2 cellular contexts compared by ENCODE assay signal in genomic region chr21:43777953-43778352, GRCh38.
A peak's percentile ranks its signal among the peaks of the same experiment; 100 is the strongest.
TF ChIP-seq lines count a peak whose summit lies in the region.

No MANE protein-coding gene starts in this region.

TF ChIP-seq in HepG2, 621 proteins besides CTCF, POLR2A, EP300 and RAD21:
- TF ChIP-seq HNF1A (IDR thresholded peaks at IDR 0.05; ENCODE audit: low read depth) (no peak), HNF1A (CRISPR knock-in tag; IDR thresholded peaks at IDR 0.05; ENCODE audit: borderline replicate concordance) (no peak), ZFX (CRISPR knock-in tag; IDR thresholded peaks at IDR 0.05; ENCODE audit: low read depth) (0 out of 2 replicates have a peak, but pooled peaks have one; percentile 18), ZNF782 (CRISPR knock-in tag; IDR thresholded peaks at IDR 0.05; ENCODE audit: borderline replicate concordance) (no peak), WIZ (CRISPR knock-in tag; IDR thresholded peaks at IDR 0.05) (no peak)
- TF ChIP-seq, protein P1, sequence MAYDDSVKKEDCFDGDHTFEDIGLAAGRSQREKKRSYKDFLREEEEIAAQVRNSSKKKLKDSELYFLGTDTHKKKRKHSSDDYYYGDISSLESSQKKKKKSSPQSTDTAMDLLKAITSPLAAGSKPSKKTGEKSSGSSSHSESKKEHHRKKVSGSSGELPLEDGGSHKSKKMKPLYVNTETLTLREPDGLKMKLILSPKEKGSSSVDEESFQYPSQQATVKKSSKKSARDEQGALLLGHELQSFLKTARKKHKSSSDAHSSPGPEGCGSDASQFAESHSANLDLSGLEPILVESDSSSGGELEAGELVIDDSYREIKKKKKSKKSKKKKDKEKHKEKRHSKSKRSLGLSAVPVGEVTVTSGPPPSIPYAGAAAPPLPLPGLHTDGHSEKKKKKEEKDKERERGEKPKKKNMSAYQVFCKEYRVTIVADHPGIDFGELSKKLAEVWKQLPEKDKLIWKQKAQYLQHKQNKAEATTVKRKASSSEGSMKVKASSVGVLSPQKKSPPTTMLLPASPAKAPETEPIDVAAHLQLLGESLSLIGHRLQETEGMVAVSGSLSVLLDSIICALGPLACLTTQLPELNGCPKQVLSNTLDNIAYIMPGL (CRISPR knock-in tag; IDR thresholded peaks at IDR 0.05; ENCODE audit: borderline replicate concordance in 1 of 2, low read depth in 1 of 2) = 0 out of 4 replicates have a peak, but pooled peaks of 1 of the 2 experiments have one; percentile 4

TF ChIP-seq in WTC11, 78 proteins besides CTCF, POLR2A, EP300 and RAD21:
- TF ChIP-seq NFATC4 (CRISPR knock-in tag; IDR thresholded peaks at IDR 0.05) = no peak
- TF ChIP-seq, protein P2, sequence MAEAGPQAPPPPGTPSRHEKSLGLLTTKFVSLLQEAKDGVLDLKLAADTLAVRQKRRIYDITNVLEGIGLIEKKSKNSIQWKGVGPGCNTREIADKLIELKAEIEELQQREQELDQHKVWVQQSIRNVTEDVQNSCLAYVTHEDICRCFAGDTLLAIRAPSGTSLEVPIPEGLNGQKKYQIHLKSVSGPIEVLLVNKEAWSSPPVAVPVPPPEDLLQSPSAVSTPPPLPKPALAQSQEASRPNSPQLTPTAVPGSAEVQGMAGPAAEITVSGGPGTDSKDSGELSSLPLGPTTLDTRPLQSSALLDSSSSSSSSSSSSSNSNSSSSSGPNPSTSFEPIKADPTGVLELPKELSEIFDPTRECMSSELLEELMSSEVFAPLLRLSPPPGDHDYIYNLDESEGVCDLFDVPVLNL (CRISPR knock-in tag; IDR thresholded peaks at IDR 0.05; ENCODE audit: borderline replicate concordance, low read depth) = no peak
- no peak for TF ChIP-seq TEAD1 (CRISPR knock-in tag; IDR thresholded peaks at IDR 0.05)
- TF ChIP-seq GABPB1 (CRISPR knock-in tag; IDR thresholded peaks at IDR 0.05) = no peak
- no peak for TF ChIP-seq MYBL2 (CRISPR knock-in tag; IDR thresholded peaks at IDR 0.05)
- no peak for TF ChIP-seq EMX1 (CRISPR knock-in tag; IDR thresholded peaks at IDR 0.05)
